In genomic region chr5:14667290-14667689, GRCh38 we compare ENCODE assay signal across 16 cellular contexts. TPM values are rescaled to one million over a fixed set of nuclear protein-coding genes. Genes with fewer than 3 reads are reported as not detected.
DNase-seq lines count a peak whose midpoint lies in the region; ATAC-seq and TF ChIP-seq lines count a peak whose summit lies in the region.
"Had no signal": no experiment of that assay in that cellular context is flagged by ENCODE, and none has a peak within 500 bp of the region (broad histone marks: within the 10 kb centered on the region; RNA-seq: fewer than 3 reads in every experiment).

No MANE protein-coding gene starts in this region.

- no peak overlapping the region for H2AK5ac ChIP-seq in IMR-90 (ENCODE audit: low read depth, low read length)

- H3K4me1 ChIP-seq in IMR-90 (ENCODE audit: control insufficient read depth, insufficient read depth, low read length), result peaks cover 14% of the 10 kb centered on the region

- H3K9me3 ChIP-seq in IMR-90 (ENCODE audit: control insufficient read depth, insufficient read depth, low read length), result no peaks in the 10 kb centered on the region
- H3K9me3 ChIP-seq: colonic mucosa, testis had no signal

- H3K4me3 ChIP-seq in IMR-90 (ENCODE audit: insufficient read depth, low read depth, low read length), result no peak overlapping the region
- H3K4me3 ChIP-seq: colonic mucosa, testis had no signal

- no peak overlapping the region for H3K18ac ChIP-seq in IMR-90 (ENCODE audit: low read depth, low read length)

- 97% methylated on average over 6 of the region's 8 CpGs; no CpG with 5 or more reads in 1 of the 2 experiments for WGBS in IMR-90 (ENCODE audit: extremely low coverage in 2 of 2, insufficient read length in 1 of 2), 2 experiments

- intact Hi-C loops in IMR-90 (cut with micrococcal nuclease), result no loop called here

- CTCF ChIA-PET in IMR-90 (lab: Yijun Ruan, JAX), result no interaction called here

- dilution Hi-C loops in IMR-90 (cut with HindIII; ENCODE audit: low sequenced_read_pairs, unreplicated experiment), result no loop called here

- no peak overlapping the region for H3K4me2 ChIP-seq in IMR-90 (ENCODE audit: low read depth, low read length)

- no peaks in the 10 kb centered on the region; the same call in 1 of the 2 replicates for H3K36me3 ChIP-seq in IMR-90 (ENCODE audit: control insufficient read depth, insufficient read depth, low read length)
- H3K36me3 ChIP-seq: colonic mucosa had no signal

- TF ChIP-seq RAD21 in IMR-90 (IDR thresholded peaks at IDR 0.05; ENCODE audit: low read length), result no peak

- no peak overlapping the region for H2AFZ ChIP-seq in IMR-90 (replicated peaks; ENCODE audit: low read length, poor library complexity)

- H3K56ac ChIP-seq in IMR-90 (ENCODE audit: extremely low read depth, insufficient read depth, low read length), result no peak overlapping the region

- no peak overlapping the region for H2BK120ac ChIP-seq in IMR-90 (ENCODE audit: low read depth, low read length)

- H3K9me1 ChIP-seq in IMR-90 (ENCODE audit: insufficient read depth, low read length), result peaks cover 15% of the 10 kb centered on the region; the same call in 1 of the 2 replicates

- H3K27ac ChIP-seq in IMR-90 (ENCODE audit: insufficient read depth, low read length), result no peak overlapping the region
- H3K27ac ChIP-seq: colonic mucosa, testis had no signal

- no peaks in the 10 kb centered on the region for H3K27me3 ChIP-seq in IMR-90 (ENCODE audit: control insufficient read depth, insufficient read depth, low read length)
- H3K27me3 ChIP-seq: colonic mucosa, testis had no signal

- H3K79me1 ChIP-seq in IMR-90 (ENCODE audit: low read depth in 1 of 2, low read length in 2 of 2), result peaks cover 35 to 74% of the 10 kb centered on the region in 2 experiments

- no peak overlapping the region for H2BK5ac ChIP-seq in IMR-90 (ENCODE audit: low read depth, low read length, poor library complexity, severe bottlenecking)

- H3K4ac ChIP-seq in IMR-90 (ENCODE audit: low read depth, low read length), result no peak overlapping the region

- no peak overlapping the region for H2AK9ac ChIP-seq in IMR-90 (replicated peaks; ENCODE audit: low read depth, low read length, poor library complexity)

- H3K9me3 Mint-ChIP-seq in T-helper 2 cell treated with Interferon-gamma antibody and Interleukin-4, amounts not matched to agents 5 μg/mL and 100 μg/mL, for 36 hours, result no peaks in the 10 kb centered on the region
- H3K9me3 Mint-ChIP-seq in activated naive CD8-positive, alpha-beta T cell treated with anti-CD3 and anti-CD28 coated beads, Interleukin-2, amount 10 ng/mL, durations not matched to agents 7 days and 5 days, result no peaks in the 10 kb centered on the region
- no peaks in the 10 kb centered on the region for H3K9me3 Mint-ChIP-seq in neural crest cell

- no peak overlapping the region for H2BK20ac ChIP-seq in IMR-90 (ENCODE audit: low read depth, low read length)

- peaks cover 30% of the 10 kb centered on the region for H3K36me3 Mint-ChIP-seq in T-helper 2 cell treated with Interferon-gamma antibody and Interleukin-4, amounts not matched to agents 5 μg/mL and 100 μg/mL, for 36 hours (ENCODE audit: low read depth)
- peaks cover 23% of the 10 kb centered on the region for H3K36me3 Mint-ChIP-seq in activated naive CD8-positive, alpha-beta T cell treated with anti-CD3 and anti-CD28 coated beads, Interleukin-2, amount 10 ng/mL, durations not matched to agents 7 days and 5 days
- peaks cover 3% of the 10 kb centered on the region for H3K36me3 Mint-ChIP-seq in neural crest cell (ENCODE audit: low read depth)

- H3K14ac ChIP-seq in IMR-90 (replicated peaks; ENCODE audit: low read depth, low read length), result no peak overlapping the region

- H3K27ac Mint-ChIP-seq in T-helper 2 cell treated with Interferon-gamma antibody and Interleukin-4, amounts not matched to agents 5 μg/mL and 100 μg/mL, for 36 hours, result peak overlapping the region; percentile 2
- peak overlapping the region; percentile 91 for H3K27ac Mint-ChIP-seq in activated naive CD8-positive, alpha-beta T cell treated with anti-CD3 and anti-CD28 coated beads, Interleukin-2, amount 10 ng/mL, durations not matched to agents 7 days and 5 days
- H3K27ac Mint-ChIP-seq in neural crest cell (ENCODE audit: unreplicated experiment), result no peak overlapping the region

- no peak for ATAC-seq in IMR-90 (ENCODE audit: low read depth)
- no peak for ATAC-seq in activated naive CD8-positive, alpha-beta T cell treated with anti-CD3 and anti-CD28 coated beads, Interleukin-2, amount 10 ng/mL, durations not matched to agents 7 days and 5 days (ENCODE audit: low read depth)
- ATAC-seq: left ventricle myocardium superior had no signal

- TF ChIP-seq CTCF in IMR-90 (conservative IDR thresholded peaks at IDR 0.05; ENCODE audit: low read depth, low read length) (no peak), neural crest cell (conservative IDR thresholded peaks at IDR 0.05) (no peak)

- no peak overlapping the region for H4K8ac ChIP-seq in IMR-90 (ENCODE audit: low read depth in 2 of 2, low read length in 2 of 2)

- H4K20me1 ChIP-seq in IMR-90 (ENCODE audit: insufficient read depth, low read length), result peaks cover 53% of the 10 kb centered on the region

- H3K4me3 Mint-ChIP-seq in T-helper 2 cell treated with Interferon-gamma antibody and Interleukin-4, amounts not matched to agents 5 μg/mL and 100 μg/mL, for 36 hours, result peak overlapping the region; percentile 96
- peak overlapping the region; percentile 96 for H3K4me3 Mint-ChIP-seq in activated naive CD8-positive, alpha-beta T cell treated with anti-CD3 and anti-CD28 coated beads, Interleukin-2, amount 10 ng/mL, durations not matched to agents 7 days and 5 days
- peak overlapping the region; percentile 49 for H3K4me3 Mint-ChIP-seq in neural crest cell

- no peaks in the 10 kb centered on the region for H3K27me3 Mint-ChIP-seq in T-helper 2 cell treated with Interferon-gamma antibody and Interleukin-4, amounts not matched to agents 5 μg/mL and 100 μg/mL, for 36 hours (ENCODE audit: low read depth)
- H3K27me3 Mint-ChIP-seq in activated naive CD8-positive, alpha-beta T cell treated with anti-CD3 and anti-CD28 coated beads, Interleukin-2, amount 10 ng/mL, durations not matched to agents 7 days and 5 days, result no peaks in the 10 kb centered on the region
- H3K27me3 Mint-ChIP-seq in neural crest cell (ENCODE audit: low read depth), result no peaks in the 10 kb centered on the region

- H4K5ac ChIP-seq in IMR-90 (ENCODE audit: low read depth, low read length), result no peak overlapping the region

- DNase-seq in T-helper 2 cell treated with Interferon-gamma antibody and Interleukin-4, amounts not matched to agents 5 μg/mL and 100 μg/mL, for 36 hours (ENCODE audit: low spot score), result no peak
- DNase-seq in T-helper 2 cell (no peak), IMR-90 (no peak), neural crest cell (ENCODE audit: low read depth, low spot score) (no peak), erythroblast (lab: John Stamatoyannopoulos, UW) (no peak), GM19238 (ENCODE audit: insufficient read length, low spot score) (no peak), NCI-H1092 treated with DMSO at 0.1 percent for 48 hours (lab: John Stamatoyannopoulos, UW) (no peak)
- no peak for DNase-seq in activated naive CD8-positive, alpha-beta T cell treated with anti-CD3 and anti-CD28 coated beads, Interleukin-2, amount 10 ng/mL, durations not matched to agents 7 days and 5 days
- DNase-seq: 8988T, amniotic stem cell, hypothalamus, left ventricle myocardium superior, NCI-H2171 treated with DMSO at 0.1 percent for 48 hours, OCI-M1, testis had no signal

- peaks cover 64% of the 10 kb centered on the region for H3K4me1 Mint-ChIP-seq in T-helper 2 cell treated with Interferon-gamma antibody and Interleukin-4, amounts not matched to agents 5 μg/mL and 100 μg/mL, for 36 hours (ENCODE audit: low read depth)
- H3K4me1 Mint-ChIP-seq in activated naive CD8-positive, alpha-beta T cell treated with anti-CD3 and anti-CD28 coated beads, Interleukin-2, amount 10 ng/mL, durations not matched to agents 7 days and 5 days, result peaks cover 57% of the 10 kb centered on the region
- peaks cover 49% of the 10 kb centered on the region for H3K4me1 Mint-ChIP-seq in neural crest cell

- no peak for TF ChIP-seq POLR2A in IMR-90 (IDR thresholded peaks at IDR 0.05; ENCODE audit: low read depth, low read length)
- no peak for TF ChIP-seq POLR2A in erythroblast (IDR thresholded peaks at IDR 0.05; ENCODE audit: low read length)

- H4K91ac ChIP-seq in IMR-90 (ENCODE audit: insufficient read depth, low read depth, low read length), result no peak overlapping the region

- BruUV-seq in IMR-90 (replicated peaks; lab: Mats Ljungman, UMichigan), result no TSS peak

- POLR2A ChIA-PET in IMR-90 (lab: Charles Lee; ENCODE audit: unreplicated experiment), result no interaction called here
- POLR2A ChIA-PET in activated naive CD8-positive, alpha-beta T cell treated with anti-CD3 and anti-CD28 coated beads, Interleukin-2, amount 10 ng/mL, durations not matched to agents 7 days and 5 days (lab: Charles Lee), result interaction anchor here (0.7 to 1.6 kb wide), 5 partner anchors 13 to 325 kb away, joined by 3 to 7 read pairs (median 3); no protein-coding TSS in a partner anchor

- in situ Hi-C loops in IMR-90 (cut with MboI; ENCODE audit: low sequenced_read_pairs), result loop anchor here (25.0 kb wide), 2 partner anchors 555 to 680 kb away; no protein-coding TSS in a partner anchor

- 0 out of 2 replicates have a peak overlapping the region, but pooled peaks have one; percentile 46 for H3K23ac ChIP-seq in IMR-90 (ENCODE audit: low read depth, low read length)

- H2BK15ac ChIP-seq in IMR-90 (ENCODE audit: low read depth, low read length), result no peak overlapping the region

- no peak overlapping the region for H3K9ac ChIP-seq in IMR-90 (ENCODE audit: low read depth, low read length)

TF ChIP-seq in IMR-90, 13 proteins besides CTCF, POLR2A, EP300 and RAD21 (continues in another document):
- no peak for TF ChIP-seq NFE2L2 (IDR thresholded peaks at IDR 0.05; ENCODE audit: low read depth, low read length)
- TF ChIP-seq CHD1 (IDR thresholded peaks at IDR 0.05; ENCODE audit: low read depth, low read length), result no peak
- TF ChIP-seq USF2 (IDR thresholded peaks at IDR 0.05; ENCODE audit: low read depth, low read length), result no peak
- no peak for TF ChIP-seq MXI1 (IDR thresholded peaks at IDR 0.05; ENCODE audit: borderline replicate concordance, low read depth, low read length)

RNA-seq across cellular contexts. Expression of gene OTULIN, which starts 2.8 kb away (rescaled TPM):
- total RNA-seq in IMR-90 (2012; rRNA removed) (19.5 and 20.3 TPM in 2 replicates), neural crest cell (33.7 and 37.4 TPM in 2 replicates)
- polyA plus RNA-seq in IMR-90 (2012; rRNA removed), result 5.9 and 6.9 TPM in 2 replicates
- 2.1 and 2.6 TPM in 2 replicates for polyA plus RNA-seq in IMR-90 (2012; cell fraction: cytosol; rRNA removed)
- polyA plus RNA-seq in IMR-90 (2012; cell fraction: nucleus; rRNA removed; ENCODE audit: low replicate concordance), result 5.2 and 6.8 TPM in 2 replicates
- 10 to 100 TPM; 82.7 to 86.6 TPM for total RNA-seq in activated naive CD8-positive, alpha-beta T cell treated with anti-CD3 and anti-CD28 coated beads, Interleukin-2, amount 10 ng/mL, durations not matched to agents 7 days and 5 days
